In the genomic region with DNA sequence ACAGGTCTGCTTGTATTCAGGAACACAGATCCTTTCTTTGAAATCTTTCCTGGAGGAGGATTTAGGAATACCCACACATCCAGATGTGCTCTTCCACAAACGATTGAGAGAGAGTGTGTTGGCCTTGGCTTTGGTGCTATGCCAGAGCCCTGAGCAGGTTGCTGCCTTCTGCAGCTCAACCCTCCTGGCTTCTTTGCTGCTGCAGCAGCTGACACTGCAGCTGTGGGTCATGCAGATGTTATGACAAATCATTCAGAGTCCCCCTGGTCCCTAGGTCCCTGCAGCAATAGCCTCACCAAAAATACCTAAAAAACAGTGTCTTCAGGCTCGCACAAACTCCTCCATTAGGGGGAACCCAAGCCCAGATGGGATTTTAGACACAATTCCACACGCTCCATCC, we compare ENCODE assay signal across 21 cellular contexts. TPM values are rescaled to one million over a fixed set of nuclear protein-coding genes. Genes with fewer than 3 reads are reported as not detected.
DNase-seq lines count a peak whose midpoint lies in the region; ATAC-seq, FAIRE-seq and TF ChIP-seq lines count a peak whose summit lies in the region.
"Had no signal": no experiment of that assay in that cellular context is flagged by ENCODE, and none has a peak within 500 bp of the region (broad histone marks: within the 10 kb centered on the region; RNA-seq: fewer than 3 reads in every experiment).

No MANE protein-coding gene starts in this region.

- H3K27me3 ChIP-seq in esophagus muscularis mucosa = peaks cover 0 to 6% (median 0%) of the 10 kb centered on the region in 4 donors
- H3K27me3 ChIP-seq: SJCRH30 had no signal

- FAIRE-seq in GM12892 (lab: Jason Lieb, UNC) = peak; percentile 48
- FAIRE-seq: A204.1 had no signal

- no peak overlapping the region for H3K4me3 ChIP-seq in esophagus muscularis mucosa
- H3K4me3 ChIP-seq: SJCRH30 had no signal

- no peaks in the 10 kb centered on the region for H3K4me1 ChIP-seq in esophagus muscularis mucosa
- H3K4me1 ChIP-seq: Caco-2, SJCRH30 had no signal

- no peak for TF ChIP-seq EP300 in esophagus muscularis mucosa (IDR thresholded peaks at IDR 0.05)

- no peak for TF ChIP-seq CTCF in esophagus muscularis mucosa (IDR thresholded peaks at IDR 0.05)

- ATAC-seq in GM19324 (IDR thresholded peaks at IDR 0.05; ENCODE audit: low FRiP score, unreplicated experiment) = peak; percentile 48
- peak; percentile 47 for ATAC-seq in HG03432 (IDR thresholded peaks at IDR 0.05; ENCODE audit: unreplicated experiment)

- 60% methylated on average over 2 of the region's 3 CpGs for WGBS in esophagus muscularis mucosa

- no peak overlapping the region for H3K27ac ChIP-seq in esophagus muscularis mucosa (replicated peaks in 1 of 4)
- H3K27ac ChIP-seq: SJCRH30 had no signal

- DNase-seq in GM12892 (ENCODE audit: insufficient read length) = no peak
- DNase-seq in esophagus muscularis mucosa (ENCODE audit: extremely low spot score) = peak; percentile 64
- DNase-seq in ureter (ENCODE audit: low spot score) = no peak
- DNase-seq in DMS114 treated with DMSO at 0.1 percent for 48 hours (lab: John Stamatoyannopoulos, UW; ENCODE audit: unreplicated experiment) = no peak
- DNase-seq in NCI-H128 (lab: John Stamatoyannopoulos, UW; ENCODE audit: unreplicated experiment) = no peak
- DNase-seq: Caco-2; CD4-positive, alpha-beta T cell; DMS53; EL; H9; NCI-H1105 treated with DMSO at 0.1 percent for 48 hours; NCI-H187; NCI-H2107; NCI-H2227 treated with DMSO at 0.1 percent for 48 hours; NCI-H510A treated with DMSO at 0.1 percent for 48 hours; SJCRH30 had no signal

- no peaks in the 10 kb centered on the region for H3K36me3 ChIP-seq in esophagus muscularis mucosa
- H3K36me3 ChIP-seq: SJCRH30 had no signal

- intact Hi-C loops in esophagus muscularis mucosa (cut with DNase I) = no loop called here

- TF ChIP-seq POLR2A in GM12892 (IDR thresholded peaks at IDR 0.05; ENCODE audit: low read depth, low read length) = no peak
- TF ChIP-seq POLR2A in esophagus muscularis mucosa (IDR thresholded peaks at IDR 0.05; ENCODE audit: low read depth) = no peak

- H3K9me3 ChIP-seq in esophagus muscularis mucosa = no peaks in the 10 kb centered on the region
- H3K9me3 ChIP-seq: SJCRH30 had no signal

RNA-seq across cellular contexts. Expression of gene SLN, which starts 35.5 kb away (rescaled TPM):
- not detected for polyA plus RNA-seq in GM12892 (2012; ENCODE audit: missing spikeins)
- total RNA-seq in esophagus muscularis mucosa (under 1 TPM in 1 of 4 donors, not detected in 3; 0.65 TPM), ureter (0.57 TPM)
- total RNA-seq: Caco-2; CD4-positive, alpha-beta T cell; H9; T-helper 1 cell treated with Interleukin-12 subunit alpha and Interleukin-12 subunit beta and Interleukin-4 antibody, amounts not matched to agents 30 ng/mL and 1 ng/mL, for 36 hours had no signal
- polyA plus RNA-seq: BJ had no signal
